14 cellular contexts compared by ENCODE assay signal in genomic region chr22:39233736-39234120, GRCh38. TPM values are rescaled to one million over a fixed set of nuclear protein-coding genes. Genes with fewer than 3 reads are reported as not detected.
A peak's percentile ranks its signal among the peaks of the same experiment; 100 is the strongest.
DNase-seq lines count a peak whose midpoint lies in the region; ATAC-seq and TF ChIP-seq lines count a peak whose summit lies in the region.
"Had no signal": no experiment of that assay in that cellular context is flagged by ENCODE, and none has a peak within 500 bp of the region (broad histone marks: within the 10 kb centered on the region; RNA-seq: fewer than 3 reads in every experiment).

No MANE protein-coding gene starts in this region.

- H2AK5ac ChIP-seq in mesendoderm (ENCODE audit: low read length) = no peak overlapping the region

- H2BK5ac ChIP-seq in mesendoderm (ENCODE audit: low read length) = no peak overlapping the region

- no peak overlapping the region for H4K5ac ChIP-seq in mesendoderm (ENCODE audit: low read length)

- no peaks in the 10 kb centered on the region for H3K36me3 Mint-ChIP-seq in glutamatergic neuron (ENCODE audit: unreplicated experiment)
- H3K36me3 Mint-ChIP-seq in stimulated activated memory B cell treated with anti-CD40 and anti-IgM and Interleukin-4, amounts not matched to agents 10 μg/mL and 1 μg/mL and 100 μg/mL, for 72 hours = no peaks in the 10 kb centered on the region

- POLR2A ChIA-PET in RWPE1 (lab: Yijun Ruan, JAX; ENCODE audit: low non-redundant PET) = no interaction called here

- H3K27ac ChIP-seq in RWPE1 (peak overlapping the region; percentile 72), mesendoderm (ENCODE audit: low read depth, low read length) (no peak overlapping the region)
- H3K27ac ChIP-seq: epithelial cell of prostate had no signal

- peaks cover 10% of the 10 kb centered on the region for H3K4me1 Mint-ChIP-seq in glutamatergic neuron (ENCODE audit: low read depth, unreplicated experiment)
- H3K4me1 Mint-ChIP-seq in stimulated activated memory B cell treated with anti-CD40 and anti-IgM and Interleukin-4, amounts not matched to agents 10 μg/mL and 1 μg/mL and 100 μg/mL, for 72 hours = peaks cover 74% of the 10 kb centered on the region

- no peak overlapping the region for H3K4me2 ChIP-seq in mesendoderm (ENCODE audit: low read length)

- H4K8ac ChIP-seq in mesendoderm (ENCODE audit: low read depth, low read length) = no peak overlapping the region

- H2BK120ac ChIP-seq in mesendoderm (ENCODE audit: low read depth, low read length) = peak overlapping the region; percentile 1

- no peaks in the 10 kb centered on the region for H3K79me1 ChIP-seq in mesendoderm (ENCODE audit: low read length)

- no peak for ATAC-seq in stimulated activated memory B cell treated with anti-CD40 and anti-IgM and Interleukin-4, amounts not matched to agents 10 μg/mL and 1 μg/mL and 100 μg/mL, for 72 hours
- ATAC-seq in HG03135 (IDR thresholded peaks at IDR 0.05; ENCODE audit: unreplicated experiment) (no peak), HG03025 (IDR thresholded peaks at IDR 0.05; ENCODE audit: low FRiP score, unreplicated experiment) (no peak)
- ATAC-seq: activated CD8-positive, alpha-beta T cell treated with anti-CD3 and anti-CD28 coated beads, Interleukin-2, amount 10 ng/mL, durations not matched to agents 7 days and 5 days; T-cell had no signal

- no peak overlapping the region for H3K27ac Mint-ChIP-seq in glutamatergic neuron (ENCODE audit: unreplicated experiment)
- H3K27ac Mint-ChIP-seq in stimulated activated memory B cell treated with anti-CD40 and anti-IgM and Interleukin-4, amounts not matched to agents 10 μg/mL and 1 μg/mL and 100 μg/mL, for 72 hours = peak overlapping the region; percentile 69
- H3K27ac Mint-ChIP-seq: activated CD8-positive, alpha-beta T cell treated with anti-CD3 and anti-CD28 coated beads, Interleukin-2, amount 10 ng/mL, durations not matched to agents 7 days and 5 days; HFFc6; T-cell had no signal

- no peaks in the 10 kb centered on the region for H3K36me3 ChIP-seq in mesendoderm (ENCODE audit: control insufficient read depth, insufficient read depth, low read length)

- no peak overlapping the region for H3K4ac ChIP-seq in mesendoderm (ENCODE audit: low read depth, low read length)

- DNase-seq in RWPE1 (ENCODE audit: low spot score) (no peak), glutamatergic neuron (peak; percentile 48), mesendoderm (no peak), NCI-H345 (lab: John Stamatoyannopoulos, UW) (no peak), mucosa of gallbladder (ENCODE audit: low spot score) (no peak)
- DNase-seq: activated CD8-positive, alpha-beta T cell treated with anti-CD3 and anti-CD28 coated beads, Interleukin-2, amount 10 ng/mL, durations not matched to agents 7 days and 5 days; amniotic stem cell; HFFc6; NCI-H1092; T-cell had no signal

- H2BK15ac ChIP-seq in mesendoderm (replicated peaks; ENCODE audit: low read depth) = no peak overlapping the region

- H3K9ac ChIP-seq in mesendoderm (ENCODE audit: low read length) = no peak overlapping the region

- H3K4me3 ChIP-seq in mesendoderm (ENCODE audit: low read length) = no peak overlapping the region

- H3K4me3 Mint-ChIP-seq in glutamatergic neuron (ENCODE audit: unreplicated experiment) = no peak overlapping the region
- H3K4me3 Mint-ChIP-seq in stimulated activated memory B cell treated with anti-CD40 and anti-IgM and Interleukin-4, amounts not matched to agents 10 μg/mL and 1 μg/mL and 100 μg/mL, for 72 hours = no peak overlapping the region
- H3K4me3 Mint-ChIP-seq: activated CD8-positive, alpha-beta T cell treated with anti-CD3 and anti-CD28 coated beads, Interleukin-2, amount 10 ng/mL, durations not matched to agents 7 days and 5 days; HFFc6 had no signal

- no peaks in the 10 kb centered on the region for H3K79me2 ChIP-seq in mesendoderm (ENCODE audit: control insufficient read depth, insufficient read depth, low read length)

- no peaks in the 10 kb centered on the region for H3K9me3 Mint-ChIP-seq in glutamatergic neuron (ENCODE audit: unreplicated experiment)
- no peaks in the 10 kb centered on the region for H3K9me3 Mint-ChIP-seq in stimulated activated memory B cell treated with anti-CD40 and anti-IgM and Interleukin-4, amounts not matched to agents 10 μg/mL and 1 μg/mL and 100 μg/mL, for 72 hours
- H3K9me3 Mint-ChIP-seq: HFFc6, T-cell had no signal

- no peak overlapping the region for H3K56ac ChIP-seq in mesendoderm (ENCODE audit: low read length)

- WGBS in mesendoderm (ENCODE audit: extremely low coverage, insufficient coverage, low lambda C conversion rate) = no CpG with 5 or more reads among the region's 10 CpGs

- peaks cover 15% of the 10 kb centered on the region for H3K4me1 ChIP-seq in mesendoderm (ENCODE audit: control insufficient read depth, low read depth, low read length)

- peaks cover 1% of the 10 kb centered on the region for H3K27me3 Mint-ChIP-seq in glutamatergic neuron (ENCODE audit: unreplicated experiment)
- peaks cover 100% of the 10 kb centered on the region for H3K27me3 Mint-ChIP-seq in stimulated activated memory B cell treated with anti-CD40 and anti-IgM and Interleukin-4, amounts not matched to agents 10 μg/mL and 1 μg/mL and 100 μg/mL, for 72 hours

- CTCF ChIA-PET in RWPE1 (lab: Yijun Ruan, JAX) = no interaction called here

- no peak for TF ChIP-seq CTCF in RWPE1 (conservative IDR thresholded peaks at IDR 0.05; ENCODE audit: low read depth)
- TF ChIP-seq CTCF in glutamatergic neuron (IDR thresholded peaks at IDR 0.05; ENCODE audit: partially characterized antibody, unreplicated experiment) = no peak

- H3K18ac ChIP-seq in mesendoderm (ENCODE audit: low read length) = no peak overlapping the region

- no peak overlapping the region for H3K23ac ChIP-seq in mesendoderm (ENCODE audit: low read length)

- no peaks in the 10 kb centered on the region for H3K27me3 ChIP-seq in mesendoderm (ENCODE audit: insufficient read depth, low read length, poor library complexity)

RNA-seq across cellular contexts. Expression of gene PDGFB, which starts 11.1 kb away (rescaled TPM):
- total RNA-seq in glutamatergic neuron (ENCODE audit: unreplicated experiment) = 0.44 TPM
- 3.6 TPM for polyA plus RNA-seq in mesendoderm (2013, experiment 1 of 2)
- 3.7 TPM for polyA plus RNA-seq in mesendoderm (2013, experiment 2 of 2)
- total RNA-seq in mucosa of gallbladder = 14.6 TPM
- total RNA-seq: HFFc6 had no signal

Comparison
In these comparisons a context has a peak if more than half of its experiments do, and no peak if none do; other contexts are left out.
1. RNA of gene PDGFB, which starts 11.1 kb away (total RNA-seq): 14.6 TPM in mucosa of gallbladder (single experiment); 0.44 TPM in glutamatergic neuron (single experiment); every median in the first group is over 10 times any median in the second.